ENCODE assay signal across 8 cellular contexts in the genomic region with DNA sequence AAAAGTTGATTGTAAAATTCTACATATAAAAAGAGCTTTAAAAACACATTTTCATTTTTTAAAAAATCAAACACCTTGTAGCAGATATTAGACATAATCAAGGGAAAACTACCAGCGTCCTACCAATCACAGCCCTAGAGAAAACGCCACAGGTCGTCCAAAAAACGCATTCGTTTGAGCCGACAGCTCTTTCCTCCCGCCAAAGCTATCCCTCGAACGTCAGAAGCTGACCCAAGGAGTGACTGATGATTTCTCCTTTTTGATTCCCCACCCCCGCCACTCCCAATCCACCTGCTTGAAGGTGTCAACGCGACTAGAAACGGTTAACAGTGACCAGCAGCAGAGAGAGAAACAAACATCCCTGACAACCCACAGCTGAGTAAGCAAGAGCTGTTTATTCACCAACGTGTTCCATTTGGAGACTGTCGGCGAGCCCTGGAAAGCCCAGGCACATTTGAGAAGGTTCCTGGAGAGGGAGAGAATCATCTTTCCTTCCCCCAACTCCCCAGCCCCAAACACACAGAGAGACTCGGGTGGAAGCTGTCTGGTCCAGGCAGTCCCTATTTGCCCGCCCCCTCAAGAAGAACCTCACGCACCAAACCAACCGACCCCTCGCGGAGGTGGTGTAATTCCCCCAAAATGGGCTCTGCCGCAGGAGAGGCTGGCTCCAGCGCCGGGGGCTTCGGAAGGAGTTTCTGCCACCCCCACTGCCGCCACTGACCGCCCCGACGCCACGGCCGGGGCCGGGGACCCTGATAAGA. TPM values are rescaled to one million over a fixed set of nuclear protein-coding genes. Genes with fewer than 3 reads are reported as not detected.
DNase-seq lines count a peak whose midpoint lies in the region; ATAC-seq and TF ChIP-seq lines count a peak whose summit lies in the region.

No MANE protein-coding gene starts in this region.

- peaks cover 13% of the 10 kb centered on the region for H3F3A ChIP-seq in SK-N-SH (replicated peaks; ENCODE audit: insufficient read depth)

- TF ChIP-seq EP300 in SK-N-SH (IDR thresholded peaks at IDR 0.05; ENCODE audit: borderline replicate concordance in 1 of 2, low read depth in 1 of 2, low read length in 1 of 2), result no peak

- H3K4me3 Mint-ChIP-seq in IgD-negative memory B cell (peak overlapping the region; percentile 95 to 99 (median 98)), immature natural killer cell (peak overlapping the region; percentile 89 to 98 (median 95))

- H3K4me3 ChIP-seq in SK-N-SH (ENCODE audit: low read depth in 2 of 2, low read length in 1 of 2), result peak overlapping the region; percentile 95 to 98
- H3K4me3 ChIP-seq in mammary epithelial cell (replicated peaks in 1 of 3; ENCODE audit: insufficient read depth in 1 of 3, low read depth in 2 of 3, low read length in 3 of 3), result peak overlapping the region; percentile 85 to 96 (median 94)
- H3K4me3 ChIP-seq in skin epidermis, result peak overlapping the region; percentile 73 to 96 (median 80)

- POLR2A ChIA-PET in SK-N-SH (lab: Yijun Ruan, JAX), result interaction anchor here (1.1 to 1.6 kb wide), 3 partner anchors 37 to 50 kb away, joined by 5 to 7 read pairs (median 6); no protein-coding TSS in a partner anchor

- dilution Hi-C loops in mammary epithelial cell (cut with HindIII; ENCODE audit: low sequenced_read_pairs), result no loop called here

- peak overlapping the region; percentile 95 for H2AFZ ChIP-seq in SK-N-SH (ENCODE audit: low read depth)
- peak overlapping the region; percentile 99 for H2AFZ ChIP-seq in mammary epithelial cell (ENCODE audit: low read depth, low read length)

- no peaks in the 10 kb centered on the region for H3K36me3 Mint-ChIP-seq in IgD-negative memory B cell
- H3K36me3 Mint-ChIP-seq in immature natural killer cell, result peaks cover 0 to 4% (median 0%) of the 10 kb centered on the region in 3 donors

- H3K27me3 Mint-ChIP-seq in IgD-negative memory B cell (no peaks in the 10 kb centered on the region), immature natural killer cell (ENCODE audit: low read depth in 3 of 3) (peaks cover 2 to 7% (median 3%) of the 10 kb centered on the region in 3 donors)

- H3K9me3 ChIP-seq in SK-N-SH (no peaks in the 10 kb centered on the region), mammary epithelial cell (replicated peaks; ENCODE audit: insufficient read depth, low read length) (no peaks in the 10 kb centered on the region)

- peak overlapping the region; percentile 85 for H3K9ac ChIP-seq in SK-N-SH
- peak overlapping the region; percentile 93 for H3K9ac ChIP-seq in mammary epithelial cell (ENCODE audit: insufficient read depth, low read length)

- TF ChIP-seq RAD21 in SK-N-SH (IDR thresholded peaks at IDR 0.05; ENCODE audit: low read length), result no peak

- H3K4me1 Mint-ChIP-seq in IgD-negative memory B cell (peaks cover 9 to 39% (median 23%) of the 10 kb centered on the region in 3 donors), immature natural killer cell (peaks cover 31 to 40% of the 10 kb centered on the region in 2 donors)

- WGBS in SK-N-SH (ENCODE audit: low lambda C conversion rate), result 2% methylated on average over 19 of the region's 33 CpGs
- 2% methylated on average over 26 of the region's 33 CpGs for WGBS in mammary epithelial cell (ENCODE audit: low coverage, missing lambda C conversion rate)

- peaks cover 28% of the 10 kb centered on the region for H4K20me1 ChIP-seq in SK-N-SH (ENCODE audit: insufficient read depth)
- H4K20me1 ChIP-seq in mammary epithelial cell (ENCODE audit: insufficient read depth, low read length), result no peaks in the 10 kb centered on the region

- TSS peak; percentile 35 for BruUV-seq in mammary epithelial cell (replicated peaks; lab: Mats Ljungman, UMichigan)

- H3K4me2 ChIP-seq in SK-N-SH, result peak overlapping the region; percentile 83
- H3K4me2 ChIP-seq in mammary epithelial cell (ENCODE audit: insufficient read depth, low read depth, low read length), result peak overlapping the region; percentile 88

- no peaks in the 10 kb centered on the region for H3K9me2 ChIP-seq in SK-N-SH

- H3K9me3 Mint-ChIP-seq in IgD-negative memory B cell (no peaks in the 10 kb centered on the region), immature natural killer cell (no peaks in the 10 kb centered on the region)

- H3K27ac Mint-ChIP-seq in IgD-negative memory B cell (peak overlapping the region; percentile 53 to 90 (median 87)), immature natural killer cell (peak overlapping the region; percentile 72 to 93 (median 90))

- H3K27ac ChIP-seq in SK-N-SH (ENCODE audit: low read depth in 2 of 2, low read length in 1 of 2), result peak overlapping the region; percentile 74 to 87
- H3K27ac ChIP-seq in mammary epithelial cell (ENCODE audit: insufficient read depth, low read depth, low read length), result peak overlapping the region; percentile 58
- H3K27ac ChIP-seq in skin epidermis, result peak overlapping the region; percentile 61 to 99 (median 95)

- H3K36me3 ChIP-seq in SK-N-SH (replicated peaks in 1 of 2; ENCODE audit: control insufficient read depth in 1 of 2, insufficient read depth in 2 of 2, low read length in 1 of 2) (peaks cover 7 to 14% of the 10 kb centered on the region in 2 experiments), mammary epithelial cell (ENCODE audit: insufficient read depth, low read length) (peaks cover 5% of the 10 kb centered on the region)

- intact Hi-C loops in mammary epithelial cell (cut with micrococcal nuclease), result loop anchor here (1.0 to 10.0 kb wide), 5 partner anchors 39 to 285 kb away; partner anchors contain the start of gene IDE

- in situ Hi-C loops in mammary epithelial cell (cut with MboI; ENCODE audit: low sequenced_read_pairs in 2 of 2), result loop anchor here (5.0 to 25.0 kb wide), 3 partner anchors 145 to 203 kb away; no protein-coding TSS in a partner anchor

- DNase-seq in DMS53 treated with DMSO at 0.1 percent for 48 hours (lab: John Stamatoyannopoulos, UW; ENCODE audit: unreplicated experiment), result peak; percentile 74
- DNase-seq in SK-N-SH, result no peak
- DNase-seq in mammary epithelial cell, result peak; percentile 54
- peak in 2 of 3 donors; percentile 38 to 44 for DNase-seq in immature natural killer cell

- H3K27me3 ChIP-seq in SK-N-SH (ENCODE audit: insufficient read depth), result no peaks in the 10 kb centered on the region
- H3K27me3 ChIP-seq in mammary epithelial cell (ENCODE audit: insufficient read depth, low read length), result no peaks in the 10 kb centered on the region

- peaks cover 61% of the 10 kb centered on the region for H3K79me2 ChIP-seq in SK-N-SH (ENCODE audit: insufficient read depth)
- peaks cover 42% of the 10 kb centered on the region for H3K79me2 ChIP-seq in mammary epithelial cell (ENCODE audit: insufficient read depth, low read length)

- TF ChIP-seq CTCF in SK-N-SH (IDR thresholded peaks at IDR 0.05), result no peak
- no peak for TF ChIP-seq CTCF in mammary epithelial cell (conservative IDR thresholded peaks at IDR 0.05 in 1 of 2, IDR thresholded peaks at IDR 0.05 in 1 of 2; ENCODE audit: extremely low read depth in 1 of 2, insufficient read depth in 1 of 2, low read depth in 1 of 2, low read length in 2 of 2)

- CTCF ChIA-PET in SK-N-SH (lab: Yijun Ruan, JAX) (interaction anchor here (0.7 to 4.1 kb wide), 15 partner anchors 10 to 216 kb away, joined by 3 to 51 read pairs (median 4); no protein-coding TSS in a partner anchor), mammary epithelial cell (lab: Charles Lee; ENCODE audit: low non-redundant PET) (interaction anchor here (0.6 to 0.8 kb wide), 3 partner anchors 51 to 199 kb away, joined by 3 to 4 read pairs (median 3); no protein-coding TSS in a partner anchor)

- H3K4me1 ChIP-seq in SK-N-SH (ENCODE audit: control insufficient read depth in 1 of 2, insufficient read depth in 2 of 2, low read depth in 1 of 2, low read length in 1 of 2) (peaks cover 4% of the 10 kb centered on the region in 2 experiments; a peak in 2 of 4 replicates), mammary epithelial cell (ENCODE audit: insufficient read depth, low read length) (peaks cover 6% of the 10 kb centered on the region)

- peak; percentile 19 for ATAC-seq in GM21515 (IDR thresholded peaks at IDR 0.05; ENCODE audit: unreplicated experiment)
- no peak for ATAC-seq in GM21423 (IDR thresholded peaks at IDR 0.05; ENCODE audit: unreplicated experiment)

TF ChIP-seq in SK-N-SH, 30 proteins besides CTCF, POLR2A, EP300 and RAD21:
- TF ChIP-seq TCF12 (IDR thresholded peaks at IDR 0.05) (no peak), MXI1 (IDR thresholded peaks at IDR 0.05; ENCODE audit: low read depth, low read length) (peak; percentile 62; the same call in 1 of the 2 replicates)
- TF ChIP-seq, protein P1, sequence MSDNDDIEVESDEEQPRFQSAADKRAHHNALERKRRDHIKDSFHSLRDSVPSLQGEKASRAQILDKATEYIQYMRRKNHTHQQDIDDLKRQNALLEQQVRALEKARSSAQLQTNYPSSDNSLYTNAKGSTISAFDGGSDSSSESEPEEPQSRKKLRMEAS (IDR thresholded peaks at IDR 0.05; ENCODE audit: low read depth), result peak; percentile 12; the same call in 1 of the 2 replicates

RNA-seq across cellular contexts. Expression of gene CPEB3, which starts 0.6 kb away (rescaled TPM):
- polyA plus RNA-seq in IgD-negative memory B cell (2.5 TPM), SK-N-SH (2012; rRNA removed) (0.36 TPM in 2 replicates), mammary epithelial cell (0.17 TPM), immature natural killer cell (1 to 10 TPM in 1 of 3 donors, under 1 TPM in 1, not detected in 1; 0.63 to 1.1 TPM)
- 0.28 and 0.30 TPM in 2 replicates for polyA plus RNA-seq in SK-N-SH (2012; cell fraction: cytosol; rRNA removed)
- polyA plus RNA-seq in SK-N-SH (2012; cell fraction: nucleus; rRNA removed), result 0.66 and 0.97 TPM in 2 replicates
- 1 to 10 TPM; 1.2 to 1.5 TPM for total RNA-seq in mammary epithelial cell
- polyA minus RNA-seq in mammary epithelial cell, result 3.0 TPM

RNA-seq across cellular contexts. Expression of gene MARCHF5, which starts 0.7 kb away (rescaled TPM):
- 21.1 TPM for polyA plus RNA-seq in IgD-negative memory B cell
- polyA plus RNA-seq in SK-N-SH (2012; rRNA removed), result 24.2 and 32.0 TPM in 2 replicates
- polyA plus RNA-seq in SK-N-SH (2012; cell fraction: cytosol; rRNA removed), result 40.8 and 46.1 TPM in 2 replicates
- polyA plus RNA-seq in SK-N-SH (2012; cell fraction: nucleus; rRNA removed), result 10.5 and 38.3 TPM in 2 replicates
- 10 to 100 TPM; 16.5 to 53.0 TPM for total RNA-seq in mammary epithelial cell
- 22.3 TPM for polyA plus RNA-seq in mammary epithelial cell
- polyA minus RNA-seq in mammary epithelial cell, result 62.0 TPM
- 10 to 100 TPM; 15.0 to 32.4 (median 28.4) TPM for polyA plus RNA-seq in immature natural killer cell
